In genomic region chr13:59659981-59660380, GRCh38 we compare ENCODE assay signal across 24 cellular contexts.
"Had no signal": no experiment of that assay in that cellular context is flagged by ENCODE, and none has a peak within 500 bp of the region (broad histone marks: within the 10 kb centered on the region; RNA-seq: fewer than 3 reads in every experiment).

No MANE protein-coding gene starts in this region.

- ATAC-seq: stimulated activated naive B cell treated with anti-CD40 and anti-IgM and Interleukin-4, amounts not matched to agents 10 μg/mL and 1 μg/mL and 100 μg/mL, for 72 hours; stimulated activated naive CD8-positive, alpha-beta T cell treated with anti-CD3 and anti-CD28 coated beads, Interleukin-15, amount 100 ng/mL, for 72 hours; stimulated activated naive CD8-positive, alpha-beta T cell treated with anti-CD3 and anti-CD28 coated beads, Interleukin-15, Interleukin-2, amounts not matched to agents 100 U/mL and 50 U/mL, for 24 hours; upper lobe of right lung had no signal

- H3K36me3 Mint-ChIP-seq: stimulated activated effector memory CD8-positive, alpha-beta T cell treated with anti-CD3 and anti-CD28 coated beads, Interleukin-12 subunit alpha, Interleukin-12 subunit beta, amount 100 ng/mL, for 72 hours; stimulated activated memory B cell treated with anti-CD40 and anti-IgM and Interleukin-4, amounts not matched to agents 10 μg/mL and 1 μg/mL and 100 μg/mL, for 72 hours; stimulated activated naive B cell treated with anti-CD40 and anti-IgM and Interleukin-4, amounts not matched to agents 10 μg/mL and 1 μg/mL and 100 μg/mL, for 72 hours had no signal

- H3K27me3 Mint-ChIP-seq: stimulated activated memory B cell treated with anti-CD40 and anti-IgM and Interleukin-4, amounts not matched to agents 10 μg/mL and 1 μg/mL and 100 μg/mL, for 72 hours; stimulated activated naive B cell treated with anti-CD40 and anti-IgM and Interleukin-4, amounts not matched to agents 10 μg/mL and 1 μg/mL and 100 μg/mL, for 72 hours; stimulated activated naive CD8-positive, alpha-beta T cell treated with anti-CD3 and anti-CD28 coated beads, Interleukin-15, Interleukin-2, amounts not matched to agents 100 ng/mL and 50 ng/mL, for 24 hours had no signal

- H3K4me3 Mint-ChIP-seq: stimulated activated effector memory CD8-positive, alpha-beta T cell treated with anti-CD3 and anti-CD28 coated beads, Interleukin-12 subunit alpha, Interleukin-12 subunit beta, amount 100 ng/mL, for 72 hours; stimulated activated memory B cell treated with anti-CD40 and anti-IgM and Interleukin-4, amounts not matched to agents 10 μg/mL and 1 μg/mL and 100 μg/mL, for 72 hours; stimulated activated naive B cell treated with anti-CD40 and anti-IgM and Interleukin-4, amounts not matched to agents 10 μg/mL and 1 μg/mL and 100 μg/mL, for 72 hours; stimulated activated naive CD8-positive, alpha-beta T cell treated with anti-CD3 and anti-CD28 coated beads, Interleukin-15, amount 100 ng/mL, for 72 hours; stimulated activated naive CD8-positive, alpha-beta T cell treated with anti-CD3 and anti-CD28 coated beads, Interleukin-15, Interleukin-2, amounts not matched to agents 100 ng/mL and 50 ng/mL, for 24 hours; type B pancreatic cell had no signal

- DNase-seq: stimulated activated CD4-positive, alpha-beta T cell treated with anti-CD3 and anti-CD28 coated beads, Interleukin-2, amount 100 ng/mL, for 48 hours; stimulated activated CD4-positive, alpha-beta T cell treated with anti-CD3 and anti-CD28 coated beads, Interleukin-4, amount 100 ng/mL, for 1 hour; stimulated activated CD4-positive, alpha-beta T cell treated with anti-CD3 and anti-CD28 coated beads, Interleukin-4, amount 100 ng/mL, for 24 hours; stimulated activated CD4-positive, alpha-beta T cell treated with anti-CD3 and anti-CD28 coated beads, Interleukin-4, amount 100 ng/mL, for 4 hours; stimulated activated CD8-positive, alpha-beta memory T cell treated with anti-CD3 and anti-CD28 coated beads, Interleukin-4, amount 100 ng/mL, for 48 hours; stimulated activated naive B cell treated with anti-CD40 and anti-IgM and Interleukin-4, amounts not matched to agents 10 μg/mL and 1 μg/mL and 100 μg/mL, for 72 hours; stimulated activated naive CD4-positive, alpha-beta T cell; stimulated activated naive CD4-positive, alpha-beta T cell treated with Interleukin-2 at 50 U/mL for 16 hours; stimulated activated naive CD8-positive, alpha-beta T cell treated with anti-CD3 and anti-CD28 coated beads, Interleukin-15, amount 100 ng/mL, for 72 hours; stimulated activated naive CD8-positive, alpha-beta T cell treated with anti-CD3 and anti-CD28 coated beads, Interleukin-15, Interleukin-2, amounts not matched to agents 100 U/mL and 50 U/mL, for 24 hours; stomach; substantia nigra; testis; thyroid gland; tibial artery; transverse colon; trophoblast cell; upper lobe of left lung; upper lobe of right lung; uterus had no signal

- H3K4me1 Mint-ChIP-seq: stimulated activated effector memory CD8-positive, alpha-beta T cell treated with anti-CD3 and anti-CD28 coated beads, Interleukin-12 subunit alpha, Interleukin-12 subunit beta, amount 100 ng/mL, for 72 hours; stimulated activated memory B cell treated with anti-CD40 and anti-IgM and Interleukin-4, amounts not matched to agents 10 μg/mL and 1 μg/mL and 100 μg/mL, for 72 hours; stimulated activated naive B cell treated with anti-CD40 and anti-IgM and Interleukin-4, amounts not matched to agents 10 μg/mL and 1 μg/mL and 100 μg/mL, for 72 hours; stimulated activated naive CD8-positive, alpha-beta T cell treated with anti-CD3 and anti-CD28 coated beads, Interleukin-15, amount 100 ng/mL, for 72 hours had no signal

- H3K9me3 Mint-ChIP-seq: stimulated activated effector memory CD8-positive, alpha-beta T cell treated with anti-CD3 and anti-CD28 coated beads, Interleukin-12 subunit alpha, Interleukin-12 subunit beta, amount 100 ng/mL, for 72 hours; stimulated activated memory B cell treated with anti-CD40 and anti-IgM and Interleukin-4, amounts not matched to agents 10 μg/mL and 1 μg/mL and 100 μg/mL, for 72 hours; stimulated activated naive CD8-positive, alpha-beta T cell treated with anti-CD3 and anti-CD28 coated beads, Interleukin-15, amount 100 ng/mL, for 72 hours; stimulated activated naive CD8-positive, alpha-beta T cell treated with anti-CD3 and anti-CD28 coated beads, Interleukin-15, Interleukin-2, amounts not matched to agents 100 ng/mL and 50 ng/mL, for 24 hours had no signal

- H3K27ac Mint-ChIP-seq: stimulated activated effector memory CD8-positive, alpha-beta T cell treated with anti-CD3 and anti-CD28 coated beads, Interleukin-12 subunit alpha, Interleukin-12 subunit beta, amount 100 ng/mL, for 72 hours; stimulated activated memory B cell treated with anti-CD40 and anti-IgM and Interleukin-4, amounts not matched to agents 10 μg/mL and 1 μg/mL and 100 μg/mL, for 72 hours; stimulated activated naive B cell treated with anti-CD40 and anti-IgM and Interleukin-4, amounts not matched to agents 10 μg/mL and 1 μg/mL and 100 μg/mL, for 72 hours; stimulated activated naive CD8-positive, alpha-beta T cell treated with anti-CD3 and anti-CD28 coated beads, Interleukin-15, amount 100 ng/mL, for 72 hours; stimulated activated naive CD8-positive, alpha-beta T cell treated with anti-CD3 and anti-CD28 coated beads, Interleukin-15, Interleukin-2, amounts not matched to agents 100 ng/mL and 50 ng/mL, for 24 hours; type B pancreatic cell had no signal
